In the genomic region with DNA sequence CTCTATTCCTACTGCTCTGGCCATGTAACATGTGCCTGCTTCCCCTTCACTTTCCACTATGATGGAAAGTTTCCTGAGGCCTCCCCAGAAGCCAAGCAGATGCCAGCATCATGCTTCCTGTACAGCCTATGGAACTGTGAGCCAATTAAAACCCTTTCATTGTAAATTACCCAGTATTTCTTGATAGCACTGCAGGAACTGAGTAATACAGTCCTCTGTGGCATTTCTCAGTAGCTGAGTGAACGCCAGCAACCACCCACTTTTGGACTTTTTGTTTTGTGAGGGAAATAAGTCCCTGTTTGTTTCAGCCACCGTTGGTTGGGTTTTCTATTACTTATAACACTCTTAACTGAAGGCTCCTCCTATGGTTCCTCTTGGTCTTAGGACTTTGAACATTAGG, we compare ENCODE assay signal across 14 cellular contexts.
A peak's percentile ranks its signal among the peaks of the same experiment; 100 is the strongest.
DNase-seq lines count a peak whose midpoint lies in the region; ATAC-seq lines count a peak whose summit lies in the region.
"Had no signal": no experiment of that assay in that cellular context is flagged by ENCODE, and none has a peak within 500 bp of the region (broad histone marks: within the 10 kb centered on the region; RNA-seq: fewer than 3 reads in every experiment).

No MANE protein-coding gene starts in this region.

- intact Hi-C loops in activated CD4-positive, alpha-beta T cell treated with anti-CD3 and anti-CD28 coated beads, Interleukin-2, amount 10 ng/mL, durations not matched to agents 24 days and 14 days (cut with micrococcal nuclease), result loop anchor here (1.0 to 2.0 kb wide), 4 partner anchors 24 to 155 kb away; a partner anchor contains a TSS

- peaks cover 78% of the 10 kb centered on the region for H3K36me3 Mint-ChIP-seq in activated CD4-positive, alpha-beta T cell treated with anti-CD3 and anti-CD28 coated beads, Interleukin-2, amount 10 ng/mL, durations not matched to agents 24 days and 14 days (ENCODE audit: low read depth)
- peaks cover 66% of the 10 kb centered on the region for H3K36me3 Mint-ChIP-seq in activated naive CD8-positive, alpha-beta T cell treated with anti-CD3 and anti-CD28 coated beads for 36 hours

- peak; percentile 96 for ATAC-seq in stimulated activated naive CD8-positive, alpha-beta T cell treated with anti-CD3 and anti-CD28 coated beads, Interleukin-15, amount 100 ng/mL, for 72 hours
- ATAC-seq: K562 had no signal

- H3K27ac Mint-ChIP-seq in activated CD4-positive, alpha-beta T cell treated with anti-CD3 and anti-CD28 coated beads, Interleukin-2, amount 10 ng/mL, durations not matched to agents 24 days and 14 days, result peak overlapping the region; percentile 98
- peak overlapping the region; percentile 84 for H3K27ac Mint-ChIP-seq in activated naive CD8-positive, alpha-beta T cell treated with anti-CD3 and anti-CD28 coated beads for 36 hours
- H3K27ac Mint-ChIP-seq in stimulated activated naive CD8-positive, alpha-beta T cell treated with anti-CD3 and anti-CD28 coated beads, Interleukin-15, amount 100 ng/mL, for 72 hours, result peak overlapping the region; percentile 89 to 91

- H3K4me3 Mint-ChIP-seq in activated CD4-positive, alpha-beta T cell treated with anti-CD3 and anti-CD28 coated beads, Interleukin-2, amount 10 ng/mL, durations not matched to agents 24 days and 14 days, result peak overlapping the region; percentile 24
- H3K4me3 Mint-ChIP-seq in activated naive CD8-positive, alpha-beta T cell treated with anti-CD3 and anti-CD28 coated beads for 36 hours, result no peak overlapping the region
- H3K4me3 Mint-ChIP-seq in stimulated activated naive CD8-positive, alpha-beta T cell treated with anti-CD3 and anti-CD28 coated beads, Interleukin-15, amount 100 ng/mL, for 72 hours, result peak overlapping the region in 1 of 2 donors; percentile 24

- H3K9me3 Mint-ChIP-seq in activated CD4-positive, alpha-beta T cell treated with anti-CD3 and anti-CD28 coated beads, Interleukin-2, amount 10 ng/mL, durations not matched to agents 24 days and 14 days, result peaks cover 35% of the 10 kb centered on the region
- peaks cover 16% of the 10 kb centered on the region for H3K9me3 Mint-ChIP-seq in activated naive CD8-positive, alpha-beta T cell treated with anti-CD3 and anti-CD28 coated beads for 36 hours
- H3K9me3 Mint-ChIP-seq in stimulated activated naive CD8-positive, alpha-beta T cell treated with anti-CD3 and anti-CD28 coated beads, Interleukin-15, amount 100 ng/mL, for 72 hours, result peaks cover 17 to 18% of the 10 kb centered on the region in 2 donors

- peaks cover 39% of the 10 kb centered on the region for H3K4me1 Mint-ChIP-seq in activated CD4-positive, alpha-beta T cell treated with anti-CD3 and anti-CD28 coated beads, Interleukin-2, amount 10 ng/mL, durations not matched to agents 24 days and 14 days
- H3K4me1 Mint-ChIP-seq in activated naive CD8-positive, alpha-beta T cell treated with anti-CD3 and anti-CD28 coated beads for 36 hours, result peaks cover 27% of the 10 kb centered on the region
- peaks cover 53% of the 10 kb centered on the region for H3K4me1 Mint-ChIP-seq in stimulated activated naive CD8-positive, alpha-beta T cell treated with anti-CD3 and anti-CD28 coated beads, Interleukin-15, amount 100 ng/mL, for 72 hours

- no peaks in the 10 kb centered on the region for H3K27me3 Mint-ChIP-seq in activated CD4-positive, alpha-beta T cell treated with anti-CD3 and anti-CD28 coated beads, Interleukin-2, amount 10 ng/mL, durations not matched to agents 24 days and 14 days
- no peaks in the 10 kb centered on the region for H3K27me3 Mint-ChIP-seq in activated naive CD8-positive, alpha-beta T cell treated with anti-CD3 and anti-CD28 coated beads for 36 hours
- no peaks in the 10 kb centered on the region for H3K27me3 Mint-ChIP-seq in stimulated activated naive CD8-positive, alpha-beta T cell treated with anti-CD3 and anti-CD28 coated beads, Interleukin-15, amount 100 ng/mL, for 72 hours

- DNase-seq in activated CD4-positive, alpha-beta T cell treated with anti-CD3 and anti-CD28 coated beads, Interleukin-2, amount 10 ng/mL, durations not matched to agents 24 days and 14 days, result no peak
- no peak for DNase-seq in activated CD4-positive, alpha-beta T cell treated with anti-CD3 and anti-CD28 coated beads for 4 hours
- DNase-seq in stimulated activated CD4-positive, alpha-beta T cell treated with anti-CD3 and anti-CD28 coated beads, Interleukin-1b, Interleukin-23, amount 100 ng/mL, for 48 hours, result peak; percentile 27
- DNase-seq in stimulated activated CD4-positive, alpha-beta T cell treated with anti-CD3 and anti-CD28 coated beads, Interleukin-2, amount 100 ng/mL, for 48 hours, result no peak
- no peak for DNase-seq in activated naive CD8-positive, alpha-beta T cell treated with anti-CD3 and anti-CD28 coated beads for 36 hours
- DNase-seq in stimulated activated naive CD8-positive, alpha-beta T cell treated with anti-CD3 and anti-CD28 coated beads, Interleukin-15, amount 100 ng/mL, for 72 hours, result peak in 1 of 2 donors; percentile 44
- DNase-seq in DMS153 (lab: John Stamatoyannopoulos, UW), result no peak
- DNase-seq in stimulated activated naive CD4-positive, alpha-beta T cell treated with Interleukin-2 at 50 U/mL for 16 hours (lab: John Stamatoyannopoulos, UW), result no peak
- DNase-seq: C1 segment of cervical spinal cord, EL, NCI-H1436 treated with DMSO at 0.1 percent for 48 hours, NCI-H2081, NCI-H524 had no signal
